In the genomic region with DNA sequence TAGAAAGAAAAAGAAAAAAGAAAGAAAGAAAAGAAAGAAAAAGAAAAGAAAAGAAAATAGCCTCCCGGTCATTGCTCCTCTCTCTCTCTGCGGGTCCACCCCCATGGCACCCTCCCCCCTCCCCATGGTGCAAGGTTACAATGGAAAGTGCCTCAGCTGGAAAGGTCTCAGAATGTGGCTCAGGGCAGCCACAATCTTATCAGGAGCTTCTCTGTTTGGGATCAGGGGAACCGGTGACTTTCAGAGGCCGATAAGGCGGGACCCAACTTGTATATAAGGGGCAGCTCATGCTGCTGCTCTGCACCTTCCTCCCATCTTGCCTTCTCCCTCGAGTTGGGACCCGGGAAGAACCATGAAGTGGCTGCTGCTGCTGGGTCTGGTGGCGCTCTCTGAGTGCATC, we compare ENCODE assay signal across 11 cellular contexts. TPM values are rescaled to one million over a fixed set of nuclear protein-coding genes. Genes with fewer than 3 reads are reported as not detected.
"Had no signal": no experiment of that assay in that cellular context is flagged by ENCODE, and none has a peak within 500 bp of the region (broad histone marks: within the 10 kb centered on the region; RNA-seq: fewer than 3 reads in every experiment).

A gene (plus strand): TSS at position 301 of the 400 bp plus-strand sequence. CDS start 52 bp downstream, at position 353.

RNA-seq across cellular contexts. Expression of the gene that starts here (rescaled TPM):
- total RNA-seq: natural killer cell treated with Interleukin-12 subunit alpha and Interleukin-12 subunit beta and Interleukin-15 and Interleukin-18, amount 100 ng/mL, for 72 hours; neural crest cell; osteocyte; prostate gland; pulmonary artery endothelial cell; sciatic nerve; smooth muscle cell; temporal lobe; thoracic aorta; ureter; vagina had no signal
